ENCODE assay signal across 16 cellular contexts in the genomic region with DNA sequence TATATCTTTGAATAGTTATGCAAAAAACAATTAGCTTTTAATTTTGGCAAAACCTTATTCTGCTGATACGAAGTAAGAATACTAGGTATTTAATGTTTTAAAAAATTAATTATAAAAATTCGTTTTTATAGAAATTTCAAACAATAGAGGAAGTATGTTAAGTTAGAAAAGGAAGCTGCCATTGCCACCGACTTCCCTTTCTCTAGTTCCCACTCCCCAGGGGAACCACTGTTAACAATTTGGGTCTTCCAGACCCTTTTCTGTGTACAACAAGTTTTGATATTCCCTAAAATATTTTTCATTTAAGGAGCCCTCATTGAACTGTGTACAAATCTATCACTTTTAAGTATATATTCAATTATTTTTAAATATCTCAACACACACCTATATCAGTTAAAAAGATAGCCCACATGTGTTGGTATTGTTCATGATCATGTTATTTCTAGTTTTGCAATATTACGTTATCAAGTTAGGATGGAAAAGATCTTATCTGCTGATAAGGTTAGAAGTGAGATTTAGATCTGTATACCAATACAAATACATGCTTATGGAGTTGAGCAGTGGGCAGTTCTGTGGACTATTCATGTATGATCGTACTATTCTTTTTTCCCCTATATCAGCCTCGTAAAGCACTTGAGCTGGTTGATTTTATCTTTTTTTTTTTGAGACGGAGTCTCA.
"Had no signal": no experiment of that assay in that cellular context is flagged by ENCODE, and none has a peak within 500 bp of the region (broad histone marks: within the 10 kb centered on the region; RNA-seq: fewer than 3 reads in every experiment).

No MANE protein-coding gene starts in this region.

- H3K4me1 Mint-ChIP-seq: activated B cell treated with CpG ODN at 0.5 μM for 24 hours; endodermal cell; stimulated activated memory B cell treated with anti-CD40 and anti-IgM and Interleukin-4, amounts not matched to agents 10 μg/mL and 1 μg/mL and 100 μg/mL, for 72 hours had no signal

- H3K27ac Mint-ChIP-seq: activated B cell treated with CpG ODN at 0.5 μM for 24 hours; activated CD4-positive, alpha-beta T cell treated with anti-CD3 and anti-CD28 coated beads, Interleukin-2, amount 10 ng/mL, durations not matched to agents 24 days and 14 days; activated T-helper 2 cell treated with anti-CD3 and anti-CD28 coated beads, Interferon-gamma antibody, Interleukin-2, Interleukin-4, amounts not matched to agents 10 μg/mL and 5 μg/mL and 100 μg/mL, durations not matched to agents 14 hours and 24 hours and 36 hours; endodermal cell; stimulated activated memory B cell treated with anti-CD40 and anti-IgM and Interleukin-4, amounts not matched to agents 10 μg/mL and 1 μg/mL and 100 μg/mL, for 72 hours had no signal

- H3K27ac ChIP-seq: brain microvascular endothelial cell, transverse colon had no signal

- ATAC-seq: esophagus mucosa; stimulated activated memory B cell treated with anti-CD40 and anti-IgM and Interleukin-4, amounts not matched to agents 10 μg/mL and 1 μg/mL and 100 μg/mL, for 72 hours; T-cell had no signal

- H3K27me3 Mint-ChIP-seq: activated B cell treated with CpG ODN at 0.5 μM for 24 hours; activated CD4-positive, alpha-beta T cell treated with anti-CD3 and anti-CD28 coated beads, Interleukin-2, amount 10 ng/mL, durations not matched to agents 24 days and 14 days; stimulated activated memory B cell treated with anti-CD40 and anti-IgM and Interleukin-4, amounts not matched to agents 10 μg/mL and 1 μg/mL and 100 μg/mL, for 72 hours; T-cell had no signal

- H3K4me1 ChIP-seq: transverse colon had no signal

- H3K4me3 ChIP-seq: lung, skin epidermis, transverse colon had no signal

- H3K4me3 Mint-ChIP-seq: activated B cell treated with CpG ODN at 0.5 μM for 24 hours; activated CD4-positive, alpha-beta T cell treated with anti-CD3 and anti-CD28 coated beads, Interleukin-2, amount 10 ng/mL, durations not matched to agents 24 days and 14 days; endodermal cell; stimulated activated memory B cell treated with anti-CD40 and anti-IgM and Interleukin-4, amounts not matched to agents 10 μg/mL and 1 μg/mL and 100 μg/mL, for 72 hours had no signal

- DNase-seq: activated B cell treated with CpG ODN at 0.5 μM for 24 hours; activated naive CD4-positive, alpha-beta T cell treated with anti-CD3 and anti-CD28 coated beads, Interleukin-2, amount 50 U/mL, for 16 hours; amygdala; brain microvascular endothelial cell; dermis blood vessel endothelial cell; endodermal cell; hypothalamus; midbrain; T-cell; transverse colon had no signal

- H3K9me3 Mint-ChIP-seq: activated B cell treated with CpG ODN at 0.5 μM for 24 hours; activated CD4-positive, alpha-beta T cell treated with anti-CD3 and anti-CD28 coated beads, Interleukin-2, amount 10 ng/mL, durations not matched to agents 24 days and 14 days; activated T-helper 2 cell treated with anti-CD3 and anti-CD28 coated beads, Interferon-gamma antibody, Interleukin-2, Interleukin-4, amounts not matched to agents 10 μg/mL and 5 μg/mL and 100 μg/mL, durations not matched to agents 14 hours and 24 hours and 36 hours; endodermal cell; stimulated activated memory B cell treated with anti-CD40 and anti-IgM and Interleukin-4, amounts not matched to agents 10 μg/mL and 1 μg/mL and 100 μg/mL, for 72 hours; T-cell had no signal

- H3K27me3 ChIP-seq: brain microvascular endothelial cell, transverse colon had no signal

- H3K9me3 ChIP-seq: transverse colon had no signal
